ENCODE assay signal across 15 cellular contexts in genomic region chr2:168964251-168964807, GRCh38.
DNase-seq lines count a peak whose midpoint lies in the region; ATAC-seq and TF ChIP-seq lines count a peak whose summit lies in the region.
"Had no signal": no experiment of that assay in that cellular context is flagged by ENCODE, and none has a peak within 500 bp of the region (broad histone marks: within the 10 kb centered on the region; RNA-seq: fewer than 3 reads in every experiment).

No MANE protein-coding gene starts in this region.

- H3K27me3 ChIP-seq in CD8-positive, alpha-beta T cell (ENCODE audit: insufficient read depth, low read length) = no peaks in the 10 kb centered on the region
- H3K27me3 ChIP-seq: cardiac muscle cell, neural progenitor cell, suprapubic skin had no signal

- H3K4me1 ChIP-seq in CD8-positive, alpha-beta T cell (ENCODE audit: insufficient read depth, low read length) = peaks cover 15% of the 10 kb centered on the region
- H3K4me1 ChIP-seq: neural progenitor cell had no signal

- no peaks in the 10 kb centered on the region for H3K9me3 Mint-ChIP-seq in CD8-positive, alpha-beta T cell
- H3K9me3 Mint-ChIP-seq: activated naive CD4-positive, alpha-beta T cell treated with anti-CD3 and anti-CD28 coated beads, Interleukin-2, amount 10 ng/mL, durations not matched to agents 7 days and 5 days; neural progenitor cell had no signal

- H3K36me3 Mint-ChIP-seq in CD8-positive, alpha-beta T cell = no peaks in the 10 kb centered on the region
- H3K36me3 Mint-ChIP-seq: activated naive CD4-positive, alpha-beta T cell treated with anti-CD3 and anti-CD28 coated beads, Interleukin-2, amount 10 ng/mL, durations not matched to agents 7 days and 5 days; neural progenitor cell had no signal

- intact Hi-C loops in CD8-positive, alpha-beta T cell (cut with DNase I, micrococcal nuclease) = loop anchor here in 1 of 2 experiments (5.0 kb wide), 2 partner anchors 258 to 433 kb away; no protein-coding TSS in a partner anchor
- intact Hi-C loops in left colon (cut with DNase I, micrococcal nuclease) = loop anchor here in 1 of 2 donors (5.0 kb wide), 1 partner anchor 178 kb away; no protein-coding TSS in a partner anchor

- ATAC-seq in CD8-positive, alpha-beta T cell = peak; percentile 44
- ATAC-seq in left colon = peak; percentile 35
- ATAC-seq in GM19328 (IDR thresholded peaks at IDR 0.05; ENCODE audit: unreplicated experiment) = no peak
- no peak for ATAC-seq in GM18861 (IDR thresholded peaks at IDR 0.05; ENCODE audit: unreplicated experiment)
- ATAC-seq in GM18867 (IDR thresholded peaks at IDR 0.05; ENCODE audit: unreplicated experiment) = no peak

- peaks cover 34% of the 10 kb centered on the region for H3K4me1 Mint-ChIP-seq in CD8-positive, alpha-beta T cell (ENCODE audit: low read depth)
- H3K4me1 Mint-ChIP-seq: B cell, neural progenitor cell had no signal

- H3K36me3 ChIP-seq in CD8-positive, alpha-beta T cell (ENCODE audit: insufficient read depth, low read length) = no peaks in the 10 kb centered on the region
- H3K36me3 ChIP-seq: cardiac muscle cell, neural progenitor cell, suprapubic skin had no signal

- H3K27me3 Mint-ChIP-seq in CD8-positive, alpha-beta T cell (ENCODE audit: low read depth) = no peaks in the 10 kb centered on the region
- H3K27me3 Mint-ChIP-seq: B cell had no signal

- no peak overlapping the region for H3K27ac ChIP-seq in CD8-positive, alpha-beta T cell (ENCODE audit: low read depth, low read length)
- H3K27ac ChIP-seq: cardiac muscle cell, neural progenitor cell, suprapubic skin had no signal

- no peak overlapping the region for H3K4me3 Mint-ChIP-seq in CD8-positive, alpha-beta T cell
- H3K4me3 Mint-ChIP-seq: activated naive CD4-positive, alpha-beta T cell treated with anti-CD3 and anti-CD28 coated beads, Interleukin-2, amount 10 ng/mL, durations not matched to agents 7 days and 5 days; B cell; neural progenitor cell had no signal

- no peak overlapping the region for H3K27ac Mint-ChIP-seq in CD8-positive, alpha-beta T cell
- H3K27ac Mint-ChIP-seq: activated naive CD4-positive, alpha-beta T cell treated with anti-CD3 and anti-CD28 coated beads, Interleukin-2, amount 10 ng/mL, durations not matched to agents 7 days and 5 days; B cell; neural progenitor cell had no signal

- no peak overlapping the region for H3K4me3 ChIP-seq in CD8-positive, alpha-beta T cell (ENCODE audit: low read depth, low read length)
- H3K4me3 ChIP-seq in LNCaP clone FGC (ENCODE audit: low read depth, low read length) = no peak overlapping the region
- H3K4me3 ChIP-seq: cardiac muscle cell, neural progenitor cell, suprapubic skin had no signal

- POLR2A ChIA-PET in CD8-positive, alpha-beta T cell (lab: Charles Lee) = interaction anchor here (0.6 to 0.8 kb wide), 3 partner anchors 15 to 144 kb away, joined by 3 read pairs; no protein-coding TSS in a partner anchor

- CTCF ChIA-PET in CD8-positive, alpha-beta T cell (lab: Charles Lee) = interaction anchor here (0.8 to 9.0 kb wide), 7 partner anchors 15 to 212 kb away, joined by 3 to 126 read pairs (median 4); no protein-coding TSS in a partner anchor

- TF ChIP-seq CTCF in CD8-positive, alpha-beta T cell (IDR thresholded peaks at IDR 0.05) = no peak
- no peak for TF ChIP-seq CTCF in LNCaP clone FGC (IDR thresholded peaks at IDR 0.05; ENCODE audit: control insufficient read depth, extremely low read depth, insufficient read depth)

- no peaks in the 10 kb centered on the region for H3K9me3 ChIP-seq in CD8-positive, alpha-beta T cell (ENCODE audit: low read length)
- H3K9me3 ChIP-seq: suprapubic skin had no signal

- no peak for DNase-seq in CD8-positive, alpha-beta T cell
- DNase-seq in LNCaP clone FGC (ENCODE audit: low read depth) = peak; percentile 87
- DNase-seq in amniotic epithelial cell (ENCODE audit: low read depth) = peak; percentile 19
- no peak for DNase-seq in left colon
- DNase-seq: activated naive CD4-positive, alpha-beta T cell treated with anti-CD3 and anti-CD28 coated beads, Interleukin-2, amount 10 ng/mL, durations not matched to agents 7 days and 5 days; DMS79 treated with DMSO at 0.1 percent for 48 hours; foreskin melanocyte; retina had no signal

Comparison
In these comparisons a context has a peak if more than half of its experiments do, and no peak if none do; other contexts are left out.
1. ATAC-seq: peak in CD8-positive, alpha-beta T cell (single experiment) and left colon (single experiment); none in GM19328 (single experiment), GM18861 (single experiment) and GM18867 (single experiment).
2. DNase-seq: peak in LNCaP clone FGC (single experiment) and amniotic epithelial cell (single experiment); none in CD8-positive, alpha-beta T cell (0 of 7) and left colon (0 of 2).